21 cellular contexts compared by ENCODE assay signal in genomic region chr11:127474735-127475134, GRCh38.
"Had no signal": no experiment of that assay in that cellular context is flagged by ENCODE, and none has a peak within 500 bp of the region (broad histone marks: within the 10 kb centered on the region; RNA-seq: fewer than 3 reads in every experiment).

No MANE protein-coding gene starts in this region.

- H3K9me3 Mint-ChIP-seq: T-helper 1 cell treated with Interleukin-12 subunit alpha and Interleukin-12 subunit beta and Interleukin-4 antibody, amounts not matched to agents 30 μg/mL and 1 μg/mL, for 36 hours; WTC11 had no signal

- ATAC-seq: activated CD8-positive, alpha-beta T cell treated with anti-CD3 and anti-CD28 coated beads, Interleukin-2, amount 10 ng/mL, durations not matched to agents 7 days and 5 days; WTC11 had no signal

- H3K36me3 Mint-ChIP-seq: WTC11 had no signal

- H3K27ac Mint-ChIP-seq: activated CD8-positive, alpha-beta T cell treated with anti-CD3 and anti-CD28 coated beads, Interleukin-2, amount 10 ng/mL, durations not matched to agents 7 days and 5 days; T-helper 1 cell treated with Interleukin-12 subunit alpha and Interleukin-12 subunit beta and Interleukin-4 antibody, amounts not matched to agents 30 μg/mL and 1 μg/mL, for 36 hours; WTC11 had no signal

- H3K4me3 Mint-ChIP-seq: activated CD8-positive, alpha-beta T cell treated with anti-CD3 and anti-CD28 coated beads, Interleukin-2, amount 10 ng/mL, durations not matched to agents 7 days and 5 days; T-helper 1 cell treated with Interleukin-12 subunit alpha and Interleukin-12 subunit beta and Interleukin-4 antibody, amounts not matched to agents 30 μg/mL and 1 μg/mL, for 36 hours; WTC11 had no signal

- DNase-seq: activated CD4-positive, alpha-beta T cell treated with anti-CD3 and anti-CD28 coated beads for 48 hours; activated CD4-positive, alpha-beta T cell treated with anti-CD3 and anti-CD28 coated beads, Interleukin-2, amount 50 U/mL, for 4 hours; activated CD4-positive, CD25-positive, alpha-beta regulatory T cell treated with anti-CD3 and anti-CD28 coated beads, Interleukin-2, amount 50 U/mL, for 72 hours; activated CD8-positive, alpha-beta memory T cell treated with anti-CD3 and anti-CD28 coated beads, Interleukin-2, amount 50 U/mL, for 48 hours; activated CD8-positive, alpha-beta T cell treated with anti-CD3 and anti-CD28 coated beads, Interleukin-2, amount 10 ng/mL, durations not matched to agents 7 days and 5 days; activated naive CD4-positive, alpha-beta T cell treated with anti-CD3 and anti-CD28 coated beads, Interleukin-2, amount 50 U/mL, for 16 hours; activated T-cell treated with anti-CD3 and anti-CD28 coated beads, Interleukin-2, amount 50 U/mL, for 1 hour; aorta; caudate nucleus; IMR-90; Kasumi-1; KBM-7; NCI-H1048; NCI-H1417 treated with DMSO at 0.1 percent for 48 hours; NCI-H187; NCI-H446; NCI-H524 treated with DMSO at 0.1 percent for 48 hours; PC-9; SHP77 treated with DMSO at 0.1 percent for 48 hours had no signal
